ENCODE assay signal across 19 cellular contexts in the genomic region with DNA sequence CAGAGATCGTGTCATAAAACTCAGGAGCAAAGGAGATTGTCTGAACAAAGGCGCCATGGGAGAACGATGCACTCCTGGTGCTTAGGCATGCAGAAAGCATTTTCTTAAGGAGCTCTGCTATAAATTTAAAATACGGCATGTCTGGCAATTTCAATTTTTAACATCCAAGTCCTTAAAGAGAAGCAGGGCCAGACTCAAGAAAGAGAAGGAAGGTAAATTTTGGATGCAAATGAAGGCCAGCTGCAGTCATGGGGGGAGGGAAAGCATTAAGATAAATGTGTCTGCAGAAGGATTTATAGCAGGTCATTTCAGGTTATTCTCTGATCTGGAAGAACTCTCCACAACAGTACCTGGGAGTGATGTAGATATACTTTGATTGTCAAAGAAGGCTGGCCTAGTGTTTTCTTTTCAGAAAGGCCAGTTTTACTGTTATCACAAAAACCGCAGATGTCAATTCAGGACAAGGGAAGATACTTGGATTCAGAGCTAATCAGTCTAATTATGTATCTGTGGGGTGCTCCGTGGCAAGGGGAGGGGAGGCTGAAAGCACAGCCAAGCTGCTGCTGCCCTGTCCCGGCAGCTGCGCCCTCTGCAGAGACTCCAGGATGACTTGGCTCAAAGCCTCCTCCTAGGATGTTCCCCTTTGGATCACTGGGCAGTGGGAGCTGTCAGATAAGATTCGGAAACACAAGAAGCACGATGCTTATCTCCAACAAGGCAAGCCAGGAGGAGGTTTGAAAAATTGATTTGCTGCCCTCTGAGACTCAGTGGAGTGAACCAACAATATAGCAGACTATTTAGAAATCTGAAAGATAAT.
"Had no signal": no experiment of that assay in that cellular context is flagged by ENCODE, and none has a peak within 500 bp of the region (broad histone marks: within the 10 kb centered on the region; RNA-seq: fewer than 3 reads in every experiment).

No MANE protein-coding gene starts in this region.

- DNase-seq: activated B cell treated with CpG ODN at 0.5 μM for 24 hours; activated CD4-positive, alpha-beta T cell treated with anti-CD3 and anti-CD28 coated beads, Interleukin-2, amount 10 ng/mL, durations not matched to agents 24 days and 14 days; activated CD8-positive, alpha-beta memory T cell treated with anti-CD3 and anti-CD28 coated beads for 24 hours; activated naive CD4-positive, alpha-beta T cell treated with anti-CD3 and anti-CD28 coated beads for 36 hours; activated T-cell treated with anti-CD3 and anti-CD28 coated beads for 4 hours; effector CD4-positive, alpha-beta T cell; foreskin melanocyte; islet precursor cell; left ventricle myocardium inferior; mesenchymal stem cell; occipital lobe; stimulated activated CD4-positive, alpha-beta T cell treated with anti-CD3 and anti-CD28 coated beads, Interleukin-2, amount 100 ng/mL, for 48 hours; stimulated activated naive CD8-positive, alpha-beta T cell treated with anti-CD3 and anti-CD28 coated beads, Interleukin-15, Interleukin-2, amounts not matched to agents 100 U/mL and 50 U/mL, for 24 hours had no signal

- H3K4me3 Mint-ChIP-seq: activated B cell treated with CpG ODN at 0.5 μM for 24 hours; activated CD4-positive, alpha-beta T cell treated with anti-CD3 and anti-CD28 coated beads, Interleukin-2, amount 10 ng/mL, durations not matched to agents 24 days and 14 days; activated naive CD4-positive, alpha-beta T cell treated with anti-CD3 and anti-CD28 coated beads for 36 hours; activated T-helper 17 cell treated with anti-CD3 and anti-CD28 coated beads, Interleukin-2, amount 50 U/mL, for 72 hours; T-helper 1 cell treated with Interleukin-12 subunit alpha and Interleukin-12 subunit beta and Interleukin-4 antibody, amounts not matched to agents 30 μg/mL and 1 μg/mL, for 36 hours had no signal

- H3K9me3 ChIP-seq: left ventricle myocardium inferior, prostate gland had no signal

- H3K4me1 Mint-ChIP-seq: activated B cell treated with CpG ODN at 0.5 μM for 24 hours; activated CD4-positive, alpha-beta T cell treated with anti-CD3 and anti-CD28 coated beads, Interleukin-2, amount 10 ng/mL, durations not matched to agents 24 days and 14 days; activated T-helper 17 cell treated with anti-CD3 and anti-CD28 coated beads, Interleukin-2, amount 50 U/mL, for 72 hours had no signal

- H3K27ac ChIP-seq: coronary artery, heart left ventricle, left ventricle myocardium inferior, prostate gland had no signal

- H3K27me3 ChIP-seq: heart left ventricle had no signal

- H3K27me3 Mint-ChIP-seq: activated B cell treated with CpG ODN at 0.5 μM for 24 hours; activated CD4-positive, alpha-beta T cell treated with anti-CD3 and anti-CD28 coated beads, Interleukin-2, amount 10 ng/mL, durations not matched to agents 24 days and 14 days; activated T-helper 17 cell treated with anti-CD3 and anti-CD28 coated beads, Interleukin-2, amount 50 U/mL, for 72 hours had no signal

- FAIRE-seq: urothelium cell line had no signal

- H3K36me3 ChIP-seq: heart left ventricle, left ventricle myocardium inferior, prostate gland had no signal

- ATAC-seq: activated T-helper 17 cell treated with anti-CD3 and anti-CD28 coated beads, Interleukin-2, amount 50 U/mL, for 72 hours; stimulated activated naive CD8-positive, alpha-beta T cell treated with anti-CD3 and anti-CD28 coated beads, Interleukin-15, Interleukin-2, amounts not matched to agents 100 U/mL and 50 U/mL, for 24 hours had no signal

- H3K9me3 Mint-ChIP-seq: activated CD4-positive, alpha-beta T cell treated with anti-CD3 and anti-CD28 coated beads, Interleukin-2, amount 10 ng/mL, durations not matched to agents 24 days and 14 days had no signal

- H3K4me3 ChIP-seq: coronary artery, heart left ventricle, left ventricle myocardium inferior, prostate gland had no signal

- H3K4me1 ChIP-seq: prostate gland had no signal

- H3K27ac Mint-ChIP-seq: activated B cell treated with CpG ODN at 0.5 μM for 24 hours; activated CD4-positive, alpha-beta T cell treated with anti-CD3 and anti-CD28 coated beads, Interleukin-2, amount 10 ng/mL, durations not matched to agents 24 days and 14 days; activated naive CD4-positive, alpha-beta T cell treated with anti-CD3 and anti-CD28 coated beads for 36 hours; activated T-helper 17 cell treated with anti-CD3 and anti-CD28 coated beads, Interleukin-2, amount 50 U/mL, for 72 hours; T-helper 1 cell treated with Interleukin-12 subunit alpha and Interleukin-12 subunit beta and Interleukin-4 antibody, amounts not matched to agents 30 μg/mL and 1 μg/mL, for 36 hours had no signal
